In the genomic region with DNA sequence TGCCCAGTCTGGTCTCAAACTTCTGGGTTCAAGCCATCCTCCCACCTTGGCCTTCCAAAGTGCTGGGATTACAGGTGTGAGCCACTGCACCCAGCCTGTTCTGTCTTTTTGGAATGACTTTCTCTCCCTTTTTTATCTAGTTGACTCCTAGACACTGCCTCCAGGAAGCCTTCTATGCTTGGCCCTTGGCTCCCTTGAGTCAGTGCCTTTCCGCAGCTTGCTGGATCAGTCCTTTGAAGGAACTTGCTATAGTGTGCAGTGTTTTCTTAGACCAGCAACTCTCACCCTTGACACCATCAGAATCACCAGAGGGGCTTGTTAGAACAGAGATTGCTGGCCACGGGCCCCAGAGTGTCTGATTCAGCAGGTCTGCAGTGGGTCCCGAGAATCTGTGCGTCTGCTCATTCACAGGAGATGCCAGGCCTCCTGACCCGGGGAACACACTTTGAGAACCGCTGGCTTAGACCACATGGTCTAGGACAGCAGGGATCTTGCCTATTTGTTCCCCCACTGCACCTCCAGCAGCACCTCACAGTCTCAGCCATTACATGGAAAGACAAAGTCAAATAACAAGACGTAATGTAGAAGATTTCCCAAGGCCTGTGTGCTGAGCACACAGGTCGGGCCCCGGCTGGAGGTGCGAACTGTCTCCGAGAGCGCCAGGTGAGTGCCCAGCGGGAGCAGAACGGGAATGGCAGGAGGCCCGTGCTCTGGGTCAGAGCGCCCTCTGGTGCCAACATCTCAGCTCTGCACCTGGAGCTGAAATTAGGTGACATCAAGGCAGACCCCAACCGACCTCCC, we compare ENCODE assay signal across 8 cellular contexts. TPM values are rescaled to one million over a fixed set of nuclear protein-coding genes. Genes with fewer than 3 reads are reported as not detected.
DNase-seq lines count a peak whose midpoint lies in the region; ATAC-seq and TF ChIP-seq lines count a peak whose summit lies in the region.

No MANE protein-coding gene starts in this region.

- H3K27ac ChIP-seq in SJCRH30 (no peak overlapping the region), cardiac muscle cell (no peak overlapping the region)

- no peak overlapping the region for H3K4me3 ChIP-seq in SJCRH30
- H3K4me3 ChIP-seq in cardiac muscle cell, result no peak overlapping the region

- DNase-seq in DMS153 (lab: John Stamatoyannopoulos, UW) (peak; percentile 73), LHCN-M2 (ENCODE audit: low read depth) (peak; percentile 35), SJCRH30 (peak; percentile 57 to 79), cardiac muscle cell (ENCODE audit: low read depth in 1 of 2, low spot score in 1 of 2) (peak; percentile 57 to 78), putamen (ENCODE audit: low spot score) (peak; percentile 52)
- peak; percentile 66 for DNase-seq in activated naive CD4-positive, alpha-beta T cell treated with Interleukin-2 at 50 U/mL for 16 hours

- no peak for ATAC-seq in GM21786 (IDR thresholded peaks at IDR 0.05; ENCODE audit: unreplicated experiment)
- ATAC-seq in GM18511 (IDR thresholded peaks at IDR 0.05; ENCODE audit: unreplicated experiment), result no peak

- no peaks in the 10 kb centered on the region for H3K36me3 ChIP-seq in SJCRH30
- no peaks in the 10 kb centered on the region for H3K36me3 ChIP-seq in cardiac muscle cell

- no peaks in the 10 kb centered on the region for H3K9me3 ChIP-seq in SJCRH30 (replicated peaks)
- H3K9me3 ChIP-seq in cardiac muscle cell (ENCODE audit: low read depth), result no peaks in the 10 kb centered on the region

- peak; percentile 93 for TF ChIP-seq CTCF in cardiac muscle cell (IDR thresholded peaks at IDR 0.05; ENCODE audit: low read depth, low read length)

- H3K4me1 ChIP-seq in SJCRH30 (no peaks in the 10 kb centered on the region), cardiac muscle cell (ENCODE audit: low read depth) (no peaks in the 10 kb centered on the region)

- no peaks in the 10 kb centered on the region; the same call in 1 of the 2 replicates for H3K27me3 ChIP-seq in SJCRH30
- H3K27me3 ChIP-seq in cardiac muscle cell, result no peaks in the 10 kb centered on the region

RNA-seq across cellular contexts. Expression of a gene that starts 27.4 kb away (rescaled TPM):
- total RNA-seq in LHCN-M2 (2014; rRNA removed), result 46.2 and 55.1 TPM in 2 replicates
- polyA plus RNA-seq in LHCN-M2 (2012), result 34.4 TPM
- total RNA-seq in SJCRH30 (2014; rRNA removed; shearing (Covaris generic)), result 96.2 and 112 TPM in 2 replicates
- total RNA-seq in cardiac muscle cell, result 18.7 and 25.2 TPM in 2 replicates
- polyA plus RNA-seq in cardiac muscle cell, result 26.0 and 38.0 TPM in 2 replicates
